ENCODE assay signal across 8 cellular contexts in genomic region chr15:72475674-72476073, GRCh38. TPM values are rescaled to one million over a fixed set of nuclear protein-coding genes. Genes with fewer than 3 reads are reported as not detected.
A peak's percentile ranks its signal among the peaks of the same experiment; 100 is the strongest.
DNase-seq lines count a peak whose midpoint lies in the region; ATAC-seq and TF ChIP-seq lines count a peak whose summit lies in the region.

No MANE protein-coding gene starts in this region.

- H3K4me3 ChIP-seq in AG09309 (ENCODE audit: control insufficient read depth, low read depth, low read length): peak overlapping the region; percentile 90
- H3K4me3 ChIP-seq in MG63: peak overlapping the region; percentile 88

- no peaks in the 10 kb centered on the region for H3K27me3 ChIP-seq in MG63

- intact Hi-C loops in dendritic cell treated with granulocyte-macrophage colony-stimulating factor and Interleukin-4, amounts not matched to agents 40 ng/mL and 50 ng/mL, for 4 days (cut with micrococcal nuclease): loop anchor here (2.0 to 10.0 kb wide), 3 partner anchors 89 to 241 kb away; partner anchors contain the start of gene PKM

- POLR2A ChIA-PET in naive thymus-derived CD8-positive, alpha-beta T cell (lab: Charles Lee): interaction anchor here (3.4 to 4.2 kb wide), 2 partner anchors 14 to 100 kb away, joined by 28 to 55 read pairs; partner anchors contain the start of gene HEXA

- H3K4me3 Mint-ChIP-seq in dendritic cell treated with granulocyte-macrophage colony-stimulating factor and Interleukin-4, amounts not matched to agents 40 ng/mL and 50 ng/mL, for 4 days: peak overlapping the region; percentile 96
- H3K4me3 Mint-ChIP-seq in naive thymus-derived CD8-positive, alpha-beta T cell: peak overlapping the region; percentile 70 to 97 (median 96)

- no peaks in the 10 kb centered on the region for H3K9me3 Mint-ChIP-seq in dendritic cell treated with granulocyte-macrophage colony-stimulating factor and Interleukin-4, amounts not matched to agents 40 ng/mL and 50 ng/mL, for 4 days
- H3K9me3 Mint-ChIP-seq in naive thymus-derived CD8-positive, alpha-beta T cell: no peaks in the 10 kb centered on the region

- peaks cover 55% of the 10 kb centered on the region for H3K36me3 ChIP-seq in MG63

- ATAC-seq in naive thymus-derived CD8-positive, alpha-beta T cell: no peak
- ATAC-seq in HG02763 (IDR thresholded peaks at IDR 0.05; ENCODE audit: unreplicated experiment): no peak

- H3K27me3 Mint-ChIP-seq in dendritic cell treated with granulocyte-macrophage colony-stimulating factor and Interleukin-4, amounts not matched to agents 40 ng/mL and 50 ng/mL, for 4 days: no peaks in the 10 kb centered on the region
- H3K27me3 Mint-ChIP-seq in naive thymus-derived CD8-positive, alpha-beta T cell: no peaks in the 10 kb centered on the region

- no peaks in the 10 kb centered on the region for H3K9me3 ChIP-seq in MG63

- peak overlapping the region; percentile 99 for H3K27ac Mint-ChIP-seq in dendritic cell treated with granulocyte-macrophage colony-stimulating factor and Interleukin-4, amounts not matched to agents 40 ng/mL and 50 ng/mL, for 4 days
- H3K27ac Mint-ChIP-seq in naive thymus-derived CD8-positive, alpha-beta T cell: peak overlapping the region; percentile 93 to 100 (median 99)

- peaks cover 46% of the 10 kb centered on the region for H3K4me1 Mint-ChIP-seq in dendritic cell treated with granulocyte-macrophage colony-stimulating factor and Interleukin-4, amounts not matched to agents 40 ng/mL and 50 ng/mL, for 4 days (ENCODE audit: low read depth)
- H3K4me1 Mint-ChIP-seq in naive thymus-derived CD8-positive, alpha-beta T cell: peaks cover 29 to 70% (median 64%) of the 10 kb centered on the region in 4 donors

- TF ChIP-seq CTCF in AG09309 (IDR thresholded peaks at IDR 0.05; ENCODE audit: control insufficient read depth, insufficient read depth, low read depth, low read length, missing control alignments): no peak

- peaks cover 78% of the 10 kb centered on the region for H3K36me3 Mint-ChIP-seq in dendritic cell treated with granulocyte-macrophage colony-stimulating factor and Interleukin-4, amounts not matched to agents 40 ng/mL and 50 ng/mL, for 4 days (ENCODE audit: low read depth)
- H3K36me3 Mint-ChIP-seq in naive thymus-derived CD8-positive, alpha-beta T cell: peaks cover 0 to 56% (median 11%) of the 10 kb centered on the region in 3 donors

- no peak for DNase-seq in AG09309 (ENCODE audit: low read depth)
- no peak for DNase-seq in MG63
- DNase-seq in naive thymus-derived CD8-positive, alpha-beta T cell: peak in 1 of 10 donors; percentile 34
- no peak for DNase-seq in NCI-H1105 treated with DMSO at 0.1 percent for 48 hours (lab: John Stamatoyannopoulos, UW)
- no peak for DNase-seq in NOMO-1 treated with DMSO at 0.1 percent for 48 hours (lab: John Stamatoyannopoulos, UW; ENCODE audit: unreplicated experiment)
- DNase-seq in amygdala (lab: John Stamatoyannopoulos, UW): no peak

RNA-seq across cellular contexts. Expression of gene ARIH1, which starts 1.5 kb away (rescaled TPM):
- 19.7 and 62.6 TPM in 2 replicates for total RNA-seq in MG63 (2014; rRNA removed; shearing (Covaris generic); ENCODE audit: low replicate concordance)
- 100 to 1,000 TPM; 191 to 197 TPM for total RNA-seq in naive thymus-derived CD8-positive, alpha-beta T cell
- polyA plus RNA-seq in naive thymus-derived CD8-positive, alpha-beta T cell: 10 to 100 TPM; 10.3 to 19.0 (median 18.0) TPM
